ENCODE assay signal across 1 cellular context in the genomic region with DNA sequence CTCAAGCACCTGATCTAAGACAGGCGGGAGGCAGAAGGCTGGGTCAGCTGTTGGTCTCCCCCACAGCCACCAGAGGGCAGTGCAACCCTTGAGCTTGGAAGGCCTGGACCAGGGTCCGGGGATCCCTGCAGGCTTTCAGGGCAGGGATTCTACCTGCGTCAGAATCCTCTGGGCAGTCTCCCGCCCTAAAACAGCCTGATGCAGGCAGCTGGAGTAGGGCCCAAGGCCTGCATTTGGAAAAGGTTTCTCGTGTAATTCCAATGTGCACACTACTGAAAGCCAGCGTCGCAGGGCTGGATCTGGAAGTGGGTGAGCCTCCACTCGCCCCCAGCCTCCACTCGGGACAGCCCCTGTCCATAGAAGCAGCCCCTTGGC.
TF ChIP-seq lines count a peak whose summit lies in the region.

No MANE protein-coding gene starts in this region.

TF ChIP-seq in WTC11, 78 proteins besides CTCF, POLR2A, EP300 and RAD21 (continued from another document):
- TF ChIP-seq, protein P1, sequence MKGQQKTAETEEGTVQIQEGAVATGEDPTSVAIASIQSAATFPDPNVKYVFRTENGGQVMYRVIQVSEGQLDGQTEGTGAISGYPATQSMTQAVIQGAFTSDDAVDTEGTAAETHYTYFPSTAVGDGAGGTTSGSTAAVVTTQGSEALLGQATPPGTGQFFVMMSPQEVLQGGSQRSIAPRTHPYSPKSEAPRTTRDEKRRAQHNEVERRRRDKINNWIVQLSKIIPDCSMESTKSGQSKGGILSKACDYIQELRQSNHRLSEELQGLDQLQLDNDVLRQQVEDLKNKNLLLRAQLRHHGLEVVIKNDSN (CRISPR knock-in tag; IDR thresholded peaks at IDR 0.05): 0 out of 2 replicates have a peak, but pooled peaks have one; percentile 32
